In the genomic region with DNA sequence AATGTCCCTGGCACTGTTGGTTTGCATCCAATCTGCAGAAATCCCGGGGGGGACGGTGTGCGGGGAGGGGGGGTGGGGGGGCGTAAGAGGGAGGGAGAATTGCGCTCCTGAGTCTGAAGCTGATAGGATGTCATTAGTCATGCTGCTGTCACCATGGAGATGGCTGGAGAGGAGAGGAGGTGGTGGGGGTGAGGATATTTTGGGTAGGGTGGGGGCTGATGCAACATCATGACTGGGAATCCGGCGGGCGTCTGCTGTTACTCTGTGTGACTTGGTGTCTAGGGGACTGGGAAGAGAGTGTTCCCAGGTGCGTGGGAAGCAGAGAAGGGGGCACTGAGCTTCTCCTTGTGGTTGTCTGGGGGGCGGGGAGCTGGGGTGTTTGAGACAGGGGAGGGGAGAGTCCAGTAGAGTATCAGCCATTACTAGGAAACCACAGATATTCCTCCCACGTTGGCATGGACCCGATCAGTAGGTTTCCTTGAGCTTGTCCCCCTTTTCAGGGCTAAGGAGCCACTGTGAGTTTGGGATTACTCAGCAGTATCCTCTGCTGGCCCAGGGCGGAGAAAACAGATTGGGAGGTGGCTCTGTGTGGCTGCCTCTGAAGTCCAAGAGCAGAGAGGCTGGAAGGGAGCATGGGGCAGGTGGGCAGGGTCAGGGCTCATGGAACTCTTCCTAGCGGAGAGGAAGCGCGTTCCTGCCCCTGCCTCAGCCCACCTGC, we compare ENCODE assay signal across 1 cellular context.
TF ChIP-seq lines count a peak whose summit lies in the region.

No MANE protein-coding gene starts in this region.

TF ChIP-seq in GM12878, 131 proteins besides CTCF, POLR2A, EP300 and RAD21:
- TF ChIP-seq NRF1 (conservative IDR thresholded peaks at IDR 0.05; ENCODE audit: low read depth, low read length), result no peak
- no peak for TF ChIP-seq TCF7 (IDR thresholded peaks at IDR 0.05; ENCODE audit: borderline replicate concordance)
- TF ChIP-seq CBFB (IDR thresholded peaks at IDR 0.05; ENCODE audit: low read depth), result no peak
- TF ChIP-seq, protein P1, sequence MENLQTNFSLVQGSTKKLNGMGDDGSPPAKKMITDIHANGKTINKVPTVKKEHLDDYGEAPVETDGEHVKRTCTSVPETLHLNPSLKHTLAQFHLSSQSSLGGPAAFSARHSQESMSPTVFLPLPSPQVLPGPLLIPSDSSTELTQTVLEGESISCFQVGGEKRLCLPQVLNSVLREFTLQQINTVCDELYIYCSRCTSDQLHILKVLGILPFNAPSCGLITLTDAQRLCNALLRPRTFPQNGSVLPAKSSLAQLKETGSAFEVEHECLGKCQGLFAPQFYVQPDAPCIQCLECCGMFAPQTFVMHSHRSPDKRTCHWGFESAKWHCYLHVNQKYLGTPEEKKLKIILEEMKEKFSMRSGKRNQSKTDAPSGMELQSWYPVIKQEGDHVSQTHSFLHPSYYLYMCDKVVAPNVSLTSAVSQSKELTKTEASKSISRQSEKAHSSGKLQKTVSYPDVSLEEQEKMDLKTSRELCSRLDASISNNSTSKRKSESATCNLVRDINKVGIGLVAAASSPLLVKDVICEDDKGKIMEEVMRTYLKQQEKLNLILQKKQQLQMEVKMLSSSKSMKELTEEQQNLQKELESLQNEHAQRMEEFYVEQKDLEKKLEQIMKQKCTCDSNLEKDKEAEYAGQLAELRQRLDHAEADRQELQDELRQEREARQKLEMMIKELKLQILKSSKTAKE (IDR thresholded peaks at IDR 0.05; ENCODE audit: low read depth, poor library complexity, severe bottlenecking), result no peak
- no peak for TF ChIP-seq SMARCA5 (IDR thresholded peaks at IDR 0.05)
- TF ChIP-seq RCOR1 (conservative IDR thresholded peaks at IDR 0.05; ENCODE audit: low read depth, low read length), result no peak
- TF ChIP-seq, protein P2, sequence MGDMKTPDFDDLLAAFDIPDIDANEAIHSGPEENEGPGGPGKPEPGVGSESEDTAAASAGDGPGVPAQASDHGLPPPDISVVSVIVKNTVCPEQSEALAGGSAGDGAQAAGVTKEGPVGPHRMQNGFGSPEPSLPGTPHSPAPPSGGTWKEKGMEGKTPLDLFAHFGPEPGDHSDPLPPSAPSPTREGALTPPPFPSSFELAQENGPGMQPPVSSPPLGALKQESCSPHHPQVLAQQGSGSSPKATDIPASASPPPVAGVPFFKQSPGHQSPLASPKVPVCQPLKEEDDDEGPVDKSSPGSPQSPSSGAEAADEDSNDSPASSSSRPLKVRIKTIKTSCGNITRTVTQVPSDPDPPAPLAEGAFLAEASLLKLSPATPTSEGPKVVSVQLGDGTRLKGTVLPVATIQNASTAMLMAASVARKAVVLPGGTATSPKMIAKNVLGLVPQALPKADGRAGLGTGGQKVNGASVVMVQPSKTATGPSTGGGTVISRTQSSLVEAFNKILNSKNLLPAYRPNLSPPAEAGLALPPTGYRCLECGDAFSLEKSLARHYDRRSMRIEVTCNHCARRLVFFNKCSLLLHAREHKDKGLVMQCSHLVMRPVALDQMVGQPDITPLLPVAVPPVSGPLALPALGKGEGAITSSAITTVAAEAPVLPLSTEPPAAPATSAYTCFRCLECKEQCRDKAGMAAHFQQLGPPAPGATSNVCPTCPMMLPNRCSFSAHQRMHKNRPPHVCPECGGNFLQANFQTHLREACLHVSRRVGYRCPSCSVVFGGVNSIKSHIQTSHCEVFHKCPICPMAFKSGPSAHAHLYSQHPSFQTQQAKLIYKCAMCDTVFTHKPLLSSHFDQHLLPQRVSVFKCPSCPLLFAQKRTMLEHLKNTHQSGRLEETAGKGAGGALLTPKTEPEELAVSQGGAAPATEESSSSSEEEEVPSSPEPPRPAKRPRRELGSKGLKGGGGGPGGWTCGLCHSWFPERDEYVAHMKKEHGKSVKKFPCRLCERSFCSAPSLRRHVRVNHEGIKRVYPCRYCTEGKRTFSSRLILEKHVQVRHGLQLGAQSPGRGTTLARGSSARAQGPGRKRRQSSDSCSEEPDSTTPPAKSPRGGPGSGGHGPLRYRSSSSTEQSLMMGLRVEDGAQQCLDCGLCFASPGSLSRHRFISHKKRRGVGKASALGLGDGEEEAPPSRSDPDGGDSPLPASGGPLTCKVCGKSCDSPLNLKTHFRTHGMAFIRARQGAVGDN (IDR thresholded peaks at IDR 0.05), result no peak
- no peak for TF ChIP-seq IKZF2 (IDR thresholded peaks at IDR 0.05)
